Comparison of ENCODE assay signal across 1 cellular context in the genomic region with DNA sequence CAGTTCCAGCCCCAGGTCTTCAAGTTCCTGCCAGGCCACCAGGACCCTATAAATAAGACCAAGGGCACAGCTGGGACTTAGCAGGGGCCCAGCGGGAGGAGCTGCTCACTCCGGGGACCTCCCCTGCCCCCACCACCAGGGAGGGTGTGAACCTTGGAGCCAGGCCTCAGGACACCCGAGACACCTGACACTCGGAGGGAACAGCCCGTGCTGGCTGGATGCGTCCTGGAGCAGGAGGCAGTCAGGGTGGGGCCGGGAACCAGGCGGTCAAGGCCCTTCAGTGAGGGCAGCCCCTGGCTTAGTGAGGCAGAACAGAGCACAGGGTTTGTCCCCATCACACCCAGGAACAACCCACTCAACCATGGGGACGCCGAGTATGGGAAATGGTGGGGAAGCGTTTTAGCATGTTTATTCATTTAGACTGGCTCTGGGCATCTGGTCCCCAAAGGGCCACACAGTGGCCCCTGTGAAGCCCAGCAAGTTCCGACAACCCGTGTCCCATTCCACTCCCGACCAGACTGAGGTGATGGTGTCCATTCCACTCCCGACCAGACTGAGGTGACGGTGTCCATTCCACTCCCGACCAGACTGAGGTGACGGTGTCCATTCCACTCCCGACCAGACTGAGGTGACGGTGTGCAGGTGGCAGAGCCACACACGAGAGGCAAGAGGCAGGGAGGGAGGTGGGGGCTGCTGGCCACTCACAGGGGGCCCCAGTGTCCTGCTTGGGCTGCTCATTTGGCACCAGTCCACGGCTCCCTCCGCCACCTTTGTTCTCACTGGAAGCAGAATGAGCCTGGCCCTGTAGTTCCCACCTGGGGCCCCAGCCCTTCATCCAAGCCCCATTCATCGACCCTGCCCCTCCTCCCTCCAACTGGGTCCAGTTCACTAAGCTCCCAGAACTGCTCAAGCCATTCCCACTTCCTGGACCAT.
TF ChIP-seq lines count a peak whose summit lies in the region.

No MANE protein-coding gene starts in this region.

TF ChIP-seq in HCT116, 20 proteins besides CTCF, POLR2A, EP300 and RAD21 (continued from another document):
- no peak for TF ChIP-seq ATF3 (IDR thresholded peaks at IDR 0.05)
